10 cellular contexts compared by ENCODE assay signal in genomic region chr10:56449770-56450169, GRCh38.
DNase-seq lines count a peak whose midpoint lies in the region; ATAC-seq and TF ChIP-seq lines count a peak whose summit lies in the region.
"Had no signal": no experiment of that assay in that cellular context is flagged by ENCODE, and none has a peak within 500 bp of the region (broad histone marks: within the 10 kb centered on the region; RNA-seq: fewer than 3 reads in every experiment).

No MANE protein-coding gene starts in this region.

- no peak for TF ChIP-seq EP300 in SK-N-SH (IDR thresholded peaks at IDR 0.05; ENCODE audit: borderline replicate concordance in 1 of 2, low read depth in 1 of 2, low read length in 1 of 2)

- no peak overlapping the region for H3K27ac Mint-ChIP-seq in CD4-positive, alpha-beta memory T cell

- H3K4me3 Mint-ChIP-seq in CD4-positive, alpha-beta memory T cell = no peak overlapping the region

- in situ Hi-C loops in KBM-7 (cut with MboI; ENCODE audit: low pct_unique_long_range_greater_than_20kb, low sequenced_read_pairs) = no loop called here

- CTCF ChIA-PET in SK-N-SH (lab: Yijun Ruan, JAX) = interaction anchor here (0.8 kb wide), 1 partner anchor 11 kb away, joined by 3 read pairs; no protein-coding TSS in a partner anchor
- CTCF ChIA-PET in CD4-positive, alpha-beta memory T cell (lab: Charles Lee; ENCODE audit: partially characterized antibody) = no interaction called here

- no peaks in the 10 kb centered on the region for H3K9me3 ChIP-seq in SK-N-SH
- no peaks in the 10 kb centered on the region for H3K9me3 ChIP-seq in RWPE2 (ENCODE audit: severe bottlenecking)
- H3K9me3 ChIP-seq in CD4-positive, alpha-beta memory T cell (ENCODE audit: control insufficient read depth in 1 of 2, low read length in 2 of 2) = no peaks in the 10 kb centered on the region

- H3K79me2 ChIP-seq in SK-N-SH (ENCODE audit: insufficient read depth) = no peaks in the 10 kb centered on the region

- TF ChIP-seq CTCF in SK-N-SH (IDR thresholded peaks at IDR 0.05) (peak; percentile 46; the same call in 1 of the 2 replicates), RWPE2 (IDR thresholded peaks at IDR 0.05; ENCODE audit: poor library complexity, severe bottlenecking) (peak; percentile 29)

- no peaks in the 10 kb centered on the region for H3K36me3 ChIP-seq in SK-N-SH (replicated peaks in 1 of 2; ENCODE audit: control insufficient read depth in 1 of 2, insufficient read depth in 2 of 2, low read length in 1 of 2)
- no peaks in the 10 kb centered on the region for H3K36me3 ChIP-seq in RWPE2 (ENCODE audit: low read depth)
- no peaks in the 10 kb centered on the region for H3K36me3 ChIP-seq in CD4-positive, alpha-beta memory T cell (ENCODE audit: insufficient read depth, low read length)

- H3K9me3 Mint-ChIP-seq in CD4-positive, alpha-beta memory T cell = peaks cover 0 to 7% (median 2%) of the 10 kb centered on the region in 8 donors

- H3K9me2 ChIP-seq in SK-N-SH = no peaks in the 10 kb centered on the region

- POLR2A ChIA-PET in SK-N-SH (lab: Yijun Ruan, JAX) = no interaction called here
- POLR2A ChIA-PET in CD4-positive, alpha-beta memory T cell (lab: Charles Lee; ENCODE audit: partially characterized antibody) = no interaction called here

- H3K27me3 ChIP-seq in SK-N-SH (ENCODE audit: insufficient read depth) (no peaks in the 10 kb centered on the region), RWPE2 (ENCODE audit: insufficient read depth, poor library complexity, severe bottlenecking) (no peaks in the 10 kb centered on the region)
- H3K27me3 ChIP-seq in CD4-positive, alpha-beta memory T cell (ENCODE audit: insufficient read depth, low read length) = no peaks in the 10 kb centered on the region

- H3K36me3 Mint-ChIP-seq in CD4-positive, alpha-beta memory T cell = no peaks in the 10 kb centered on the region

- DNase-seq in SK-N-SH (no peak), KBM-7 (peak; percentile 11), RWPE2 (ENCODE audit: low spot score) (no peak), renal cortical epithelial cell (ENCODE audit: low read depth) (peak; percentile 5)
- no peak for DNase-seq in CD4-positive, alpha-beta memory T cell
- DNase-seq: HCEC 1CT, NCI-H2081 had no signal

- no peaks in the 10 kb centered on the region for H3K27me3 Mint-ChIP-seq in CD4-positive, alpha-beta memory T cell

- ATAC-seq in SK-N-SH treated with all-trans-retinoic acid at 6 μM for 48 hours (no peak), RWPE2 (ENCODE audit: low read depth) (no peak), HG03457 (IDR thresholded peaks at IDR 0.05; ENCODE audit: unreplicated experiment) (no peak), GM21526 (IDR thresholded peaks at IDR 0.05; ENCODE audit: low FRiP score, unreplicated experiment) (no peak)

- no peaks in the 10 kb centered on the region for H4K20me1 ChIP-seq in SK-N-SH (ENCODE audit: insufficient read depth)

- H3K4me1 ChIP-seq in SK-N-SH (ENCODE audit: control insufficient read depth in 1 of 2, insufficient read depth in 2 of 2, low read depth in 1 of 2, low read length in 1 of 2) (no peaks in the 10 kb centered on the region), RWPE2 (ENCODE audit: insufficient read depth, poor library complexity, severe bottlenecking) (no peaks in the 10 kb centered on the region)
- no peaks in the 10 kb centered on the region for H3K4me1 ChIP-seq in CD4-positive, alpha-beta memory T cell (ENCODE audit: insufficient read depth, low read length)

- no peaks in the 10 kb centered on the region for H3K4me1 Mint-ChIP-seq in CD4-positive, alpha-beta memory T cell

- intact Hi-C loops in CD4-positive, alpha-beta memory T cell (cut with micrococcal nuclease) = no loop called here

- H3K9ac ChIP-seq in SK-N-SH = no peak overlapping the region

- H3K27ac ChIP-seq in SK-N-SH (ENCODE audit: low read depth in 2 of 2, low read length in 1 of 2) (no peak overlapping the region), RWPE2 (ENCODE audit: poor library complexity, severe bottlenecking) (no peak overlapping the region)
- no peak overlapping the region for H3K27ac ChIP-seq in CD4-positive, alpha-beta memory T cell (ENCODE audit: low read depth, low read length)

- H3F3A ChIP-seq in SK-N-SH (replicated peaks; ENCODE audit: insufficient read depth) = no peaks in the 10 kb centered on the region

- H3K4me2 ChIP-seq in SK-N-SH = no peak overlapping the region

- no peak overlapping the region for H3K4me3 ChIP-seq in SK-N-SH (ENCODE audit: low read depth in 2 of 2, low read length in 1 of 2)
- no peak overlapping the region for H3K4me3 ChIP-seq in RWPE2 (ENCODE audit: severe bottlenecking)
- H3K4me3 ChIP-seq in CD4-positive, alpha-beta memory T cell (ENCODE audit: low read length in 2 of 2) = no peak overlapping the region

- peak; percentile 52 for TF ChIP-seq RAD21 in SK-N-SH (IDR thresholded peaks at IDR 0.05; ENCODE audit: low read length)

- no peak overlapping the region for H2AFZ ChIP-seq in SK-N-SH (ENCODE audit: low read depth)

TF ChIP-seq in SK-N-SH, 30 proteins besides CTCF, POLR2A, EP300 and RAD21 (continues in another document):
- TF ChIP-seq SIN3A (IDR thresholded peaks at IDR 0.05; ENCODE audit: borderline replicate concordance, low read depth, low read length) = no peak
- TF ChIP-seq MEF2A (IDR thresholded peaks at IDR 0.05; ENCODE audit: borderline replicate concordance, low read depth) = no peak
- TF ChIP-seq NRF1 (IDR thresholded peaks at IDR 0.05; ENCODE audit: low read depth, low read length) = no peak
- no peak for TF ChIP-seq CHD2 (IDR thresholded peaks at IDR 0.05; ENCODE audit: low read length, partially characterized antibody)
- no peak for TF ChIP-seq RCOR1 (IDR thresholded peaks at IDR 0.05; ENCODE audit: low read length)
- TF ChIP-seq PBX3 (IDR thresholded peaks at IDR 0.05) = no peak
- TF ChIP-seq TEAD4 (IDR thresholded peaks at IDR 0.05; ENCODE audit: borderline replicate concordance, insufficient read depth) = no peak
- TF ChIP-seq GATA2 (CRISPR knock-in tag; IDR thresholded peaks at IDR 0.05) = no peak

TF ChIP-seq in SK-N-SH treated with all-trans-retinoic acid at 6 μM for 48 hours, 23 proteins besides CTCF, POLR2A, EP300 and RAD21:
- TF ChIP-seq PPARA (CRISPR knock-in tag; IDR thresholded peaks at IDR 0.05; ENCODE audit: borderline replicate concordance) = no peak
- TF ChIP-seq CSDC2 (CRISPR knock-in tag; IDR thresholded peaks at IDR 0.05) = no peak
- TF ChIP-seq OSR1 (CRISPR knock-in tag; IDR thresholded peaks at IDR 0.05) = no peak
- no peak for TF ChIP-seq CREB5 (CRISPR knock-in tag; IDR thresholded peaks at IDR 0.05; ENCODE audit: low read depth)
- TF ChIP-seq ARNTL (CRISPR knock-in tag; IDR thresholded peaks at IDR 0.05; ENCODE audit: borderline replicate concordance, low read depth) = no peak
- TF ChIP-seq TSHZ2 (CRISPR knock-in tag; IDR thresholded peaks at IDR 0.05) = no peak
- TF ChIP-seq TOX (CRISPR knock-in tag; IDR thresholded peaks at IDR 0.05; ENCODE audit: borderline replicate concordance) = no peak
- TF ChIP-seq ZC3H10 (CRISPR knock-in tag; IDR thresholded peaks at IDR 0.05) = no peak
- TF ChIP-seq GLIS3 (CRISPR knock-in tag; IDR thresholded peaks at IDR 0.05) = no peak
- TF ChIP-seq ZNF8 (CRISPR knock-in tag; IDR thresholded peaks at IDR 0.05) = no peak
- no peak for TF ChIP-seq CSRNP3 (CRISPR knock-in tag; IDR thresholded peaks at IDR 0.05)
- TF ChIP-seq ISL1 (CRISPR knock-in tag; IDR thresholded peaks at IDR 0.05) = no peak
- TF ChIP-seq BACH2 (CRISPR knock-in tag; IDR thresholded peaks at IDR 0.05; ENCODE audit: borderline replicate concordance) = no peak

Comparison
In these comparisons a context has a peak if more than half of its experiments do, and no peak if none do; other contexts are left out.
1. DNase-seq: peak in KBM-7 (single experiment) and renal cortical epithelial cell (single experiment); none in SK-N-SH (single experiment), RWPE2 (single experiment) and CD4-positive, alpha-beta memory T cell (0 of 5).